In genomic region chr17:62966426-62967110, GRCh38 we compare ENCODE assay signal across 8 cellular contexts. TPM values are rescaled to one million over a fixed set of nuclear protein-coding genes. Genes with fewer than 3 reads are reported as not detected.
DNase-seq lines count a peak whose midpoint lies in the region; ATAC-seq and TF ChIP-seq lines count a peak whose summit lies in the region.

No MANE protein-coding gene starts in this region.

- peak overlapping the region; percentile 91 for H3K4me3 ChIP-seq in WI38 (ENCODE audit: low read depth, low read length)
- peak overlapping the region; percentile 79 for H3K4me3 ChIP-seq in colonic mucosa
- H3K4me3 ChIP-seq in lower lobe of right lung: peak overlapping the region; percentile 88

- peak overlapping the region; percentile 52 for H3K27ac ChIP-seq in colonic mucosa
- H3K27ac ChIP-seq in lower lobe of right lung: peak overlapping the region; percentile 92

- no peaks in the 10 kb centered on the region for H3K9me3 ChIP-seq in colonic mucosa
- H3K9me3 ChIP-seq in lower lobe of right lung: no peaks in the 10 kb centered on the region

- H3K9ac ChIP-seq in colonic mucosa (ENCODE audit: low read depth in 2 of 2, low read length in 2 of 2): peak overlapping the region; percentile 73 to 84

- intact Hi-C loops in colonic mucosa (cut with DNase I): no loop called here
- intact Hi-C loops in lower lobe of right lung (cut with DNase I): no loop called here

- H3K4me1 ChIP-seq in colonic mucosa (peaks cover 3% of the 10 kb centered on the region), lower lobe of right lung (peaks cover 26% of the 10 kb centered on the region)

- ATAC-seq in HG03460 (IDR thresholded peaks at IDR 0.05; ENCODE audit: unreplicated experiment): peak; percentile 19
- ATAC-seq in lower lobe of right lung: peak; percentile 68 to 77
- ATAC-seq in GM19463 (IDR thresholded peaks at IDR 0.05; ENCODE audit: unreplicated experiment): no peak

- no peak for TF ChIP-seq CTCF in WI38 (IDR thresholded peaks at IDR 0.05; ENCODE audit: low read depth, low read length)
- no peak for TF ChIP-seq CTCF in colonic mucosa (IDR thresholded peaks at IDR 0.05)
- TF ChIP-seq CTCF in lower lobe of right lung (IDR thresholded peaks at IDR 0.05): no peak

- peak; percentile 55 for DNase-seq in NCI-H82 (lab: John Stamatoyannopoulos, UW)
- no peak for DNase-seq in NCI-H82 treated with DMSO at 0.1 percent for 48 hours (lab: John Stamatoyannopoulos, UW; ENCODE audit: unreplicated experiment)
- peak; percentile 63 for DNase-seq in colonic mucosa
- DNase-seq in lower lobe of right lung: peak; percentile 80
- peak; percentile 6 for DNase-seq in stimulated activated CD8-positive, alpha-beta memory T cell treated with anti-CD3 and anti-CD28 coated beads, Interleukin-12 subunit alpha, Interleukin-12 subunit beta, amount 100 ng/mL, for 4 hours (ENCODE audit: low read depth)

- H3K27me3 ChIP-seq in colonic mucosa (no peaks in the 10 kb centered on the region), lower lobe of right lung (ENCODE audit: low read depth) (no peaks in the 10 kb centered on the region)

- no peaks in the 10 kb centered on the region for H3K36me3 ChIP-seq in colonic mucosa
- no peaks in the 10 kb centered on the region for H3K36me3 ChIP-seq in lower lobe of right lung

RNA-seq across cellular contexts. Expression of gene TANC2, which starts 0.5 kb away (rescaled TPM):
- total RNA-seq in colonic mucosa: 10 to 100 TPM; 15.1 to 18.5 TPM
- 125 TPM for total RNA-seq in lower lobe of right lung
